Comparison of ENCODE assay signal across 16 cellular contexts in the genomic region with DNA sequence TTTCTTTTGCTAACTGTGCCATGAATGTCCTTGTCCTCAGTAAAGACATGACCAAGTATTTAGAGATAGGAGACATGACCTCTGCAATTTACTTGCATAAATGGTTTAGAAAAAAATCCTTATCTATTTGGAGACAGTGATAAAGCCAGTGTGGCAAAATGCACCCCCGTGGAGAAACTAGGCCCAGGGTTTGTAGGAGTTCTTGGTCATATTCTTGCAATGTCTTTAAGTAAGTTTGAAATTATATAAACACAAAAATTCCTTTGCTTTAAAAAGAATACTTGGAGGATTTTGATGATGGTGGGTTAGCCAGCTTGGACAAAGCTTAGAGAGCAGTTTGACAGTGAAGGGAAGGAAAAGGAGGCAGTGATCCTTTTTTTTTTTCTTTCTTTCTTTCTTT.
DNase-seq lines count a peak whose midpoint lies in the region; ATAC-seq and TF ChIP-seq lines count a peak whose summit lies in the region.
"Had no signal": no experiment of that assay in that cellular context is flagged by ENCODE, and none has a peak within 500 bp of the region (broad histone marks: within the 10 kb centered on the region; RNA-seq: fewer than 3 reads in every experiment).

No MANE protein-coding gene starts in this region.

- H3K9me3 ChIP-seq in AG04450 (ENCODE audit: control insufficient read depth, insufficient read depth, low read length), result no peaks in the 10 kb centered on the region
- H3K9me3 ChIP-seq: HAP-1, thyroid gland had no signal

- peak overlapping the region; percentile 57 for H3K27ac ChIP-seq in AG04450 (ENCODE audit: low read depth, low read length)

- POLR2A ChIA-PET in AG04450 (lab: Yijun Ruan, JAX), result interaction anchor here (0.6 to 0.7 kb wide), 4 partner anchors 46 to 201 kb away, joined by 4 to 7 read pairs (median 6); no protein-coding TSS in a partner anchor
- POLR2A ChIA-PET in naive thymus-derived CD8-positive, alpha-beta T cell (lab: Charles Lee), result no interaction called here

- CTCF ChIA-PET in AG04450 (lab: Charles Lee), result no interaction called here

- no peak for ATAC-seq in naive thymus-derived CD8-positive, alpha-beta T cell
- no peak for ATAC-seq in stimulated activated naive B cell treated with anti-CD40 and anti-IgM and Interleukin-4, amounts not matched to agents 10 μg/mL and 1 μg/mL and 100 μg/mL, for 72 hours (replicated peaks)
- no peak for ATAC-seq in HG02610 (IDR thresholded peaks at IDR 0.05; ENCODE audit: unreplicated experiment)
- ATAC-seq: HepG2 had no signal

- no peaks in the 10 kb centered on the region for H3K27me3 Mint-ChIP-seq in chondrocyte (ENCODE audit: low read depth)
- peaks cover 21 to 88% (median 42%) of the 10 kb centered on the region in 5 donors for H3K27me3 Mint-ChIP-seq in naive thymus-derived CD8-positive, alpha-beta T cell
- peaks cover 66 to 91% of the 10 kb centered on the region in 2 donors for H3K27me3 Mint-ChIP-seq in stimulated activated naive B cell treated with anti-CD40 and anti-IgM and Interleukin-4, amounts not matched to agents 10 μg/mL and 1 μg/mL and 100 μg/mL, for 72 hours

- peaks cover 63% of the 10 kb centered on the region for H3K4me1 Mint-ChIP-seq in chondrocyte (ENCODE audit: low read depth)
- peaks cover 4 to 27% (median 20%) of the 10 kb centered on the region in 4 donors for H3K4me1 Mint-ChIP-seq in naive thymus-derived CD8-positive, alpha-beta T cell
- peaks cover 5 to 9% of the 10 kb centered on the region in 2 donors for H3K4me1 Mint-ChIP-seq in stimulated activated naive B cell treated with anti-CD40 and anti-IgM and Interleukin-4, amounts not matched to agents 10 μg/mL and 1 μg/mL and 100 μg/mL, for 72 hours

- DNase-seq in AG04450 (ENCODE audit: low read depth, low spot score) (no peak), EH (ENCODE audit: low read depth) (peak; percentile 56), chondrocyte (ENCODE audit: low spot score) (no peak), NCI-H748 (lab: John Stamatoyannopoulos, UW; ENCODE audit: unreplicated experiment) (no peak), NCI-H128 (lab: John Stamatoyannopoulos, UW; ENCODE audit: unreplicated experiment) (no peak)
- DNase-seq in naive thymus-derived CD8-positive, alpha-beta T cell, result no peak
- no peak for DNase-seq in stimulated activated naive B cell treated with anti-CD40 and anti-IgM and Interleukin-4, amounts not matched to agents 10 μg/mL and 1 μg/mL and 100 μg/mL, for 72 hours
- DNase-seq: dermis blood vessel endothelial cell; DND-41; NCI-H1417 treated with DMSO at 0.1 percent for 48 hours; NCI-H524; stimulated activated naive CD4-positive, alpha-beta T cell; thyroid gland had no signal

- H3K4me3 ChIP-seq in AG04450 (ENCODE audit: low read depth, low read length), result no peak overlapping the region
- H3K4me3 ChIP-seq: HAP-1, thyroid gland had no signal

- TF ChIP-seq CTCF in AG04450 (IDR thresholded peaks at IDR 0.05; ENCODE audit: low read depth, low read length) (no peak), chondrocyte (IDR thresholded peaks at IDR 0.05) (no peak)

- no peaks in the 10 kb centered on the region for H3K36me3 Mint-ChIP-seq in chondrocyte (ENCODE audit: low read depth)
- H3K36me3 Mint-ChIP-seq in naive thymus-derived CD8-positive, alpha-beta T cell, result no peaks in the 10 kb centered on the region
- H3K36me3 Mint-ChIP-seq in stimulated activated naive B cell treated with anti-CD40 and anti-IgM and Interleukin-4, amounts not matched to agents 10 μg/mL and 1 μg/mL and 100 μg/mL, for 72 hours, result no peaks in the 10 kb centered on the region

- H3K9me3 Mint-ChIP-seq in chondrocyte (ENCODE audit: low read depth), result no peaks in the 10 kb centered on the region
- no peaks in the 10 kb centered on the region for H3K9me3 Mint-ChIP-seq in naive thymus-derived CD8-positive, alpha-beta T cell
- H3K9me3 Mint-ChIP-seq in stimulated activated naive B cell treated with anti-CD40 and anti-IgM and Interleukin-4, amounts not matched to agents 10 μg/mL and 1 μg/mL and 100 μg/mL, for 72 hours, result no peaks in the 10 kb centered on the region

- no peaks in the 10 kb centered on the region for H3K27me3 ChIP-seq in AG04450 (ENCODE audit: control insufficient read depth, insufficient read depth, low read length)
- H3K27me3 ChIP-seq: thyroid gland had no signal

- H3K27ac Mint-ChIP-seq in chondrocyte (ENCODE audit: unreplicated experiment), result peak overlapping the region; percentile 85
- H3K27ac Mint-ChIP-seq in naive thymus-derived CD8-positive, alpha-beta T cell, result no peak overlapping the region
- no peak overlapping the region for H3K27ac Mint-ChIP-seq in stimulated activated naive B cell treated with anti-CD40 and anti-IgM and Interleukin-4, amounts not matched to agents 10 μg/mL and 1 μg/mL and 100 μg/mL, for 72 hours

- no peak overlapping the region for H3K4me3 Mint-ChIP-seq in chondrocyte (ENCODE audit: unreplicated experiment)
- H3K4me3 Mint-ChIP-seq in naive thymus-derived CD8-positive, alpha-beta T cell, result peak overlapping the region in 9 of 10 donors; percentile 19 to 85 (median 62)
- no peak overlapping the region for H3K4me3 Mint-ChIP-seq in stimulated activated naive B cell treated with anti-CD40 and anti-IgM and Interleukin-4, amounts not matched to agents 10 μg/mL and 1 μg/mL and 100 μg/mL, for 72 hours

Comparison
In these comparisons a context has a peak if more than half of its experiments do, and no peak if none do; other contexts are left out.
1. H3K4me3 Mint-ChIP-seq: peak in naive thymus-derived CD8-positive, alpha-beta T cell (9 of 10); none in chondrocyte (single experiment) and stimulated activated naive B cell treated with anti-CD40 and anti-IgM and Interleukin-4, amounts not matched to agents 10 μg/mL and 1 μg/mL and 100 μg/mL, for 72 hours (0 of 2).